In genomic region chr11:35145249-35145648, GRCh38 we compare ENCODE assay signal across 8 cellular contexts. TPM values are rescaled to one million over a fixed set of nuclear protein-coding genes. Genes with fewer than 3 reads are reported as not detected.
DNase-seq lines count a peak whose midpoint lies in the region; ATAC-seq and TF ChIP-seq lines count a peak whose summit lies in the region.

No MANE protein-coding gene starts in this region.

- DNase-seq in CD8-positive, alpha-beta memory T cell = peak in 3 of 5 donors; percentile 27 to 76 (median 29)
- peak; percentile 80 for DNase-seq in activated CD8-positive, alpha-beta memory T cell treated with anti-CD3 and anti-CD28 coated beads, Interleukin-2, amount 50 U/mL, for 48 hours
- no peak for DNase-seq in naive thymus-derived CD8-positive, alpha-beta T cell
- no peak for DNase-seq in tibial nerve (ENCODE audit: low spot score in 2 of 2)
- DNase-seq in ascending aorta (ENCODE audit: low spot score in 2 of 2) = no peak
- DNase-seq in NOMO-1 treated with dmso at 0.1 percent for 144 hours (lab: John Stamatoyannopoulos, UW; ENCODE audit: unreplicated experiment) = no peak

- CTCF ChIA-PET in CD8-positive, alpha-beta memory T cell (lab: Charles Lee) = interaction anchor here (1.8 to 2.1 kb wide), 3 partner anchors 10 to 32 kb away, joined by 5 to 12 read pairs (median 6); no protein-coding TSS in a partner anchor

- H3K4me1 ChIP-seq in CD8-positive, alpha-beta memory T cell (ENCODE audit: insufficient read depth, low read length) = peaks cover 85% of the 10 kb centered on the region
- H3K4me1 ChIP-seq in tibial nerve (peaks cover 0 to 62% (median 32%) of the 10 kb centered on the region in 4 donors), ascending aorta (peaks cover 19 to 50% of the 10 kb centered on the region in 2 donors)

- peaks cover 9% of the 10 kb centered on the region for H3K36me3 ChIP-seq in CD8-positive, alpha-beta memory T cell (ENCODE audit: insufficient read depth, low read length)
- H3K36me3 ChIP-seq in tibial nerve = peaks cover 0 to 8% (median 0%) of the 10 kb centered on the region in 3 donors
- H3K36me3 ChIP-seq in ascending aorta = peaks cover 0 to 3% of the 10 kb centered on the region in 2 donors

- no peak for TF ChIP-seq EP300 in tibial nerve (IDR thresholded peaks at IDR 0.05)

- no peaks in the 10 kb centered on the region for H3K9me3 ChIP-seq in CD8-positive, alpha-beta memory T cell (ENCODE audit: low read length)
- H3K9me3 ChIP-seq in tibial nerve (no peaks in the 10 kb centered on the region), ascending aorta (no peaks in the 10 kb centered on the region)

- peak overlapping the region; percentile 91 to 97 (median 95) for H3K4me3 Mint-ChIP-seq in CD8-positive, alpha-beta memory T cell
- peak overlapping the region; percentile 71 to 100 (median 94) for H3K4me3 Mint-ChIP-seq in naive thymus-derived CD8-positive, alpha-beta T cell

- peaks cover 87 to 93% (median 92%) of the 10 kb centered on the region in 3 donors for H3K4me1 Mint-ChIP-seq in CD8-positive, alpha-beta memory T cell
- peaks cover 56 to 99% (median 89%) of the 10 kb centered on the region in 4 donors for H3K4me1 Mint-ChIP-seq in naive thymus-derived CD8-positive, alpha-beta T cell

- H3K4me3 ChIP-seq in CD8-positive, alpha-beta memory T cell (ENCODE audit: low read length) = peak overlapping the region; percentile 29
- no peak overlapping the region for H3K4me3 ChIP-seq in tibial nerve
- H3K4me3 ChIP-seq in ascending aorta = peak overlapping the region in 1 of 2 donors; percentile 31

- POLR2A ChIA-PET in CD8-positive, alpha-beta memory T cell (lab: Charles Lee) = interaction anchor here (1.1 to 2.7 kb wide), 3 partner anchors 9 to 32 kb away, joined by 3 to 15 read pairs (median 8); no protein-coding TSS in a partner anchor
- POLR2A ChIA-PET in naive thymus-derived CD8-positive, alpha-beta T cell (lab: Charles Lee) = interaction anchor here (1.0 to 1.9 kb wide), 2 partner anchors 69 to 87 kb away, joined by 3 to 4 read pairs; no protein-coding TSS in a partner anchor

- H3K27me3 ChIP-seq in CD8-positive, alpha-beta memory T cell (ENCODE audit: insufficient read depth, low read length, poor library complexity, severe bottlenecking) = no peaks in the 10 kb centered on the region
- no peaks in the 10 kb centered on the region for H3K27me3 ChIP-seq in tibial nerve
- no peaks in the 10 kb centered on the region for H3K27me3 ChIP-seq in ascending aorta

- intact Hi-C loops in ascending aorta (cut with DNase I) = no loop called here

- H3K27ac ChIP-seq in CD8-positive, alpha-beta memory T cell (ENCODE audit: low read depth, low read length) = peak overlapping the region; percentile 35
- H3K27ac ChIP-seq in tibial nerve (no peak overlapping the region), ascending aorta (peak overlapping the region in 1 of 2 donors; percentile 11)

- peak overlapping the region; percentile 90 to 98 (median 96) for H3K27ac Mint-ChIP-seq in CD8-positive, alpha-beta memory T cell
- H3K27ac Mint-ChIP-seq in naive thymus-derived CD8-positive, alpha-beta T cell = peak overlapping the region; percentile 91 to 98 (median 94)

- TF ChIP-seq CTCF in tibial nerve (IDR thresholded peaks at IDR 0.05) (no peak), ascending aorta (IDR thresholded peaks at IDR 0.05) (no peak)

- H3K9me3 Mint-ChIP-seq in CD8-positive, alpha-beta memory T cell = no peaks in the 10 kb centered on the region
- H3K9me3 Mint-ChIP-seq in naive thymus-derived CD8-positive, alpha-beta T cell = no peaks in the 10 kb centered on the region

- ATAC-seq in GM19043 (IDR thresholded peaks at IDR 0.05; ENCODE audit: low read depth, unreplicated experiment) (peak; percentile 36), HG03108 (IDR thresholded peaks at IDR 0.05; ENCODE audit: unreplicated experiment) (peak; percentile 43)
- ATAC-seq in naive thymus-derived CD8-positive, alpha-beta T cell = no peak

- 85 to 100% methylated on average over 2 of the region's 2 CpGs for WGBS in tibial nerve, 2 donors

- no peaks in the 10 kb centered on the region for H3K27me3 Mint-ChIP-seq in CD8-positive, alpha-beta memory T cell
- H3K27me3 Mint-ChIP-seq in naive thymus-derived CD8-positive, alpha-beta T cell = no peaks in the 10 kb centered on the region

- peaks cover 20 to 88% (median 21%) of the 10 kb centered on the region in 3 donors for H3K36me3 Mint-ChIP-seq in CD8-positive, alpha-beta memory T cell
- H3K36me3 Mint-ChIP-seq in naive thymus-derived CD8-positive, alpha-beta T cell = peaks cover 5 to 60% (median 44%) of the 10 kb centered on the region in 3 donors

- no peak for TF ChIP-seq POLR2A in tibial nerve (IDR thresholded peaks at IDR 0.05)

RNA-seq across cellular contexts. Expression of gene CD44, which starts 6.3 kb away (rescaled TPM):
- 100 to 1,000 TPM; 510 to 534 TPM for total RNA-seq in CD8-positive, alpha-beta memory T cell
- polyA plus RNA-seq in CD8-positive, alpha-beta memory T cell = 338 TPM
- 100 to 1,000 TPM; 650 to 703 TPM for total RNA-seq in naive thymus-derived CD8-positive, alpha-beta T cell
- 100 to 1,000 TPM; 291 TPM for polyA plus RNA-seq in naive thymus-derived CD8-positive, alpha-beta T cell
- 100 to 1,000 TPM in 1 of 4 donors, 10 to 100 TPM in 3; 67.1 to 180 (median 84.8) TPM for total RNA-seq in tibial nerve
- 188 TPM for total RNA-seq in ascending aorta

Comparison
In these comparisons a context has a peak if more than half of its experiments do, and no peak if none do; other contexts are left out.
1. DNase-seq: peak in CD8-positive, alpha-beta memory T cell (3 of 5) and activated CD8-positive, alpha-beta memory T cell treated with anti-CD3 and anti-CD28 coated beads, Interleukin-2, amount 50 U/mL, for 48 hours (single experiment); none in naive thymus-derived CD8-positive, alpha-beta T cell (0 of 10), tibial nerve (0 of 2), ascending aorta (0 of 2) and NOMO-1 treated with dmso at 0.1 percent for 144 hours (single experiment).
2. ATAC-seq: peak in GM19043 (single experiment) and HG03108 (single experiment); none in naive thymus-derived CD8-positive, alpha-beta T cell (0 of 2).